In the genomic region with DNA sequence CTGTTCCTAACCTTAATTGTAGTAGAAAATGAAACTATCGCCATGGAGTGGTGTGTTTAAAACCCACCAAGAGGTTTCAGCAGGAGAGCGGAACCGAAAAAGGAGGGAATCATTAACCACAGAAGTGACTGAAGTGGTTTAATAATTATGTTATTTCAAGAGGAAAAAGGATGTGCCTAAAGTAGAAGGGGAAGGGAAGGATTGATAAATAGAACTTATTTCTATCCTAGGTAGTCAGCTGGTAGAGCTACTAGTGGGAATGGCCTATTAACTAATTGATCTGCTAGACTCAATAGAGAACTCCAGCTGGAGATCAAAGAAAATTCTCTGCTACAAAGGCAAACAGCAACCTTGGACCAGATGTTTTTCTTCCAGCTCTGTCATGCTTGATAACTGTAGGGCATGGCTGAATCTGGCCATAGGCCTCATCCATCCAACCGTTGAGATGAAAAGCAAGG, we compare ENCODE assay signal across 16 cellular contexts.
DNase-seq lines count a peak whose midpoint lies in the region; ATAC-seq and TF ChIP-seq lines count a peak whose summit lies in the region.
"Had no signal": no experiment of that assay in that cellular context is flagged by ENCODE, and none has a peak within 500 bp of the region (broad histone marks: within the 10 kb centered on the region; RNA-seq: fewer than 3 reads in every experiment).

No MANE protein-coding gene starts in this region.

- no peaks in the 10 kb centered on the region for H3K4me1 ChIP-seq in lower lobe of right lung
- H3K4me1 ChIP-seq: testis had no signal

- no peaks in the 10 kb centered on the region for H3K9me3 ChIP-seq in lower lobe of right lung
- H3K9me3 ChIP-seq: MG63, testis had no signal

- ATAC-seq in lower lobe of right lung (peak; percentile 57 to 77), GM18873 (IDR thresholded peaks at IDR 0.05; ENCODE audit: low FRiP score, unreplicated experiment) (no peak)
- ATAC-seq: activated CD8-positive, alpha-beta T cell treated with anti-CD3 and anti-CD28 coated beads, Interleukin-2, amount 10 ng/mL, durations not matched to agents 7 days and 5 days; left colon; PC-3 had no signal

- in situ Hi-C loops in Caki2 (cut with HindIII; ENCODE audit: low pct_unique_long_range_greater_than_20kb, low sequenced_read_pairs): no loop called here

- no peaks in the 10 kb centered on the region for H3K9me3 Mint-ChIP-seq in endothelial cell (ENCODE audit: unreplicated experiment)

- H3K4me3 Mint-ChIP-seq in endothelial cell (ENCODE audit: unreplicated experiment): no peak overlapping the region
- H3K4me3 Mint-ChIP-seq: activated CD8-positive, alpha-beta T cell treated with anti-CD3 and anti-CD28 coated beads, Interleukin-2, amount 10 ng/mL, durations not matched to agents 7 days and 5 days had no signal

- peaks cover 3% of the 10 kb centered on the region for H3K27me3 Mint-ChIP-seq in endothelial cell (ENCODE audit: unreplicated experiment)

- peaks cover 3% of the 10 kb centered on the region for H3K27me3 ChIP-seq in lower lobe of right lung (ENCODE audit: low read depth)
- H3K27me3 ChIP-seq: cardiac muscle cell, MG63, testis had no signal

- no peak overlapping the region for H3K27ac Mint-ChIP-seq in endothelial cell (ENCODE audit: unreplicated experiment)
- H3K27ac Mint-ChIP-seq: activated CD8-positive, alpha-beta T cell treated with anti-CD3 and anti-CD28 coated beads, Interleukin-2, amount 10 ng/mL, durations not matched to agents 7 days and 5 days had no signal

- no peak overlapping the region for H3K4me3 ChIP-seq in lower lobe of right lung
- H3K4me3 ChIP-seq: cardiac muscle cell, MG63, testis had no signal

- no peaks in the 10 kb centered on the region for H3K36me3 Mint-ChIP-seq in endothelial cell (ENCODE audit: low read depth, unreplicated experiment)

- no peaks in the 10 kb centered on the region for H3K36me3 ChIP-seq in lower lobe of right lung
- H3K36me3 ChIP-seq: cardiac muscle cell, MG63 had no signal

- H3K27ac ChIP-seq in lower lobe of right lung: no peak overlapping the region
- H3K27ac ChIP-seq: cardiac muscle cell, testis had no signal

- TF ChIP-seq CTCF in lower lobe of right lung (IDR thresholded peaks at IDR 0.05): no peak
- no peak for TF ChIP-seq CTCF in endothelial cell (IDR thresholded peaks at IDR 0.05; ENCODE audit: unreplicated experiment)

- intact Hi-C loops in lower lobe of right lung (cut with DNase I): no loop called here

- no peaks in the 10 kb centered on the region for H3K4me1 Mint-ChIP-seq in endothelial cell (ENCODE audit: unreplicated experiment)

- DNase-seq in Caki2 (ENCODE audit: low read depth) (peak; percentile 58), NCI-H1092 treated with DMSO at 0.1 percent for 48 hours (lab: John Stamatoyannopoulos, UW) (peak; percentile 66), SW480 (ENCODE audit: low spot score) (peak; percentile 85), lower lobe of right lung (no peak), endothelial cell (ENCODE audit: low spot score) (no peak), NCI-H1930 (lab: John Stamatoyannopoulos, UW) (no peak)
- no peak for DNase-seq in activated CD8-positive, alpha-beta memory T cell treated with anti-CD3 and anti-CD28 coated beads, Interleukin-2, amount 50 U/mL, for 4 hours
- DNase-seq: activated CD8-positive, alpha-beta T cell treated with anti-CD3 and anti-CD28 coated beads, Interleukin-2, amount 10 ng/mL, durations not matched to agents 7 days and 5 days; effector CD8-positive, alpha-beta T cell; left colon; MG63; PC-3; stimulated activated CD4-positive, alpha-beta T cell treated with anti-CD3 and anti-CD28 coated beads, Interleukin-4, amount 100 ng/mL, for 4 hours; testis had no signal

Comparison
In these comparisons a context has a peak if more than half of its experiments do, and no peak if none do; other contexts are left out.
1. DNase-seq: peak in Caki2 (single experiment), NCI-H1092 treated with DMSO at 0.1 percent for 48 hours (single experiment) and SW480 (single experiment); none in lower lobe of right lung (single experiment), endothelial cell (single experiment), NCI-H1930 (0 of 2) and activated CD8-positive, alpha-beta memory T cell treated with anti-CD3 and anti-CD28 coated beads, Interleukin-2, amount 50 U/mL, for 4 hours (single experiment).